Comparison of ENCODE assay signal across 1 cellular context in genomic region chr19:1837625-1838105, GRCh38.
TF ChIP-seq lines count a peak whose summit lies in the region.

No MANE protein-coding gene starts in this region.

TF ChIP-seq in HepG2, 621 proteins besides CTCF, POLR2A, EP300 and RAD21 (continued from another document and continues in another):
- TF ChIP-seq ZNF609 (CRISPR knock-in tag; IDR thresholded peaks at IDR 0.05; ENCODE audit: borderline replicate concordance) = no peak
- no peak for TF ChIP-seq ZNF451 (CRISPR knock-in tag; IDR thresholded peaks at IDR 0.05)
- TF ChIP-seq STAT5B (CRISPR knock-in tag; IDR thresholded peaks at IDR 0.05) = no peak
- TF ChIP-seq SNRNP70 (IDR thresholded peaks at IDR 0.05; ENCODE audit: low read depth, low read length) = no peak
- TF ChIP-seq ADNP (CRISPR knock-in tag; IDR thresholded peaks at IDR 0.05) = no peak
- TF ChIP-seq ZNF768 (CRISPR knock-in tag; IDR thresholded peaks at IDR 0.05) = 0 out of 2 replicates have a peak, but pooled peaks have one; percentile 43
- no peak for TF ChIP-seq HDAC2 (CRISPR knock-in tag; IDR thresholded peaks at IDR 0.05)
- no peak for TF ChIP-seq ZNF251 (CRISPR knock-in tag; IDR thresholded peaks at IDR 0.05)
- no peak for TF ChIP-seq ETV6 (CRISPR knock-in tag; conservative IDR thresholded peaks at IDR 0.05)
- TF ChIP-seq TAF15 (IDR thresholded peaks at IDR 0.05; ENCODE audit: low read depth, low read length, poor library complexity, severe bottlenecking) = no peak
- no peak for TF ChIP-seq ZNF720 (CRISPR knock-in tag; IDR thresholded peaks at IDR 0.05)
- no peak for TF ChIP-seq ATF6 (CRISPR knock-in tag; conservative IDR thresholded peaks at IDR 0.05)
- TF ChIP-seq SPEN (CRISPR knock-in tag; IDR thresholded peaks at IDR 0.05; ENCODE audit: low read depth) = no peak
- TF ChIP-seq TARDBP (CRISPR knock-in tag; IDR thresholded peaks at IDR 0.05) = no peak
- no peak for TF ChIP-seq ZC3H13 (CRISPR knock-in tag; IDR thresholded peaks at IDR 0.05)
- no peak for TF ChIP-seq ZC3H4 (CRISPR knock-in tag; IDR thresholded peaks at IDR 0.05; ENCODE audit: borderline replicate concordance)
- no peak for TF ChIP-seq NFAT5 (CRISPR knock-in tag; IDR thresholded peaks at IDR 0.05)
- no peak for TF ChIP-seq ZMAT5 (CRISPR knock-in tag; IDR thresholded peaks at IDR 0.05; ENCODE audit: borderline replicate concordance, low read depth)
- TF ChIP-seq CC2D1A (CRISPR knock-in tag; IDR thresholded peaks at IDR 0.05) = no peak
- TF ChIP-seq WIZ (CRISPR knock-in tag; IDR thresholded peaks at IDR 0.05) = no peak
- TF ChIP-seq PCBP1 (IDR thresholded peaks at IDR 0.05; ENCODE audit: borderline replicate concordance, low read depth, low read length) = 0 out of 2 replicates have a peak, but pooled peaks have one; percentile 27
- no peak for TF ChIP-seq BCL6 (CRISPR knock-in tag; IDR thresholded peaks at IDR 0.05)
- no peak for TF ChIP-seq MIER3 (CRISPR knock-in tag; IDR thresholded peaks at IDR 0.05; ENCODE audit: borderline replicate concordance)
- TF ChIP-seq ZNF207 (IDR thresholded peaks at IDR 0.05; ENCODE audit: borderline replicate concordance) = no peak
- no peak for TF ChIP-seq NR1H2 (CRISPR knock-in tag; IDR thresholded peaks at IDR 0.05; ENCODE audit: borderline replicate concordance, low read depth)
- no peak for TF ChIP-seq HOXA5 (CRISPR knock-in tag; IDR thresholded peaks at IDR 0.05)
- TF ChIP-seq HHEX (CRISPR knock-in tag; IDR thresholded peaks at IDR 0.05) = no peak
- peak; percentile 23; the same call in 1 of the 2 replicates for TF ChIP-seq MXD1 (CRISPR knock-in tag; IDR thresholded peaks at IDR 0.05)
- TF ChIP-seq ZNF552 (CRISPR knock-in tag; IDR thresholded peaks at IDR 0.05; ENCODE audit: borderline replicate concordance) = no peak
- TF ChIP-seq MYPOP (CRISPR knock-in tag; IDR thresholded peaks at IDR 0.05) = no peak
- TF ChIP-seq SSRP1 (CRISPR knock-in tag; IDR thresholded peaks at IDR 0.05) = no peak
- no peak for TF ChIP-seq HIVEP1 (CRISPR knock-in tag; IDR thresholded peaks at IDR 0.05)
- 0 out of 2 replicates have a peak, but pooled peaks have one; percentile 27 for TF ChIP-seq IKZF5 (CRISPR knock-in tag; IDR thresholded peaks at IDR 0.05)
- TF ChIP-seq ZNF260 (CRISPR knock-in tag; IDR thresholded peaks at IDR 0.05; ENCODE audit: borderline replicate concordance, low read depth) = no peak
- TF ChIP-seq ZNF296 (CRISPR knock-in tag; conservative IDR thresholded peaks at IDR 0.05) = no peak
- no peak for TF ChIP-seq AHR (CRISPR knock-in tag; IDR thresholded peaks at IDR 0.05)
- TF ChIP-seq REPIN1 (CRISPR knock-in tag; IDR thresholded peaks at IDR 0.05; ENCODE audit: borderline replicate concordance, low read depth) = peak; percentile 52; the same call in 1 of the 2 replicates
- TF ChIP-seq ZNF280B (CRISPR knock-in tag; IDR thresholded peaks at IDR 0.05; ENCODE audit: borderline replicate concordance) = no peak; the same call in 1 of the 2 replicates
- no peak for TF ChIP-seq NCOA5 (CRISPR knock-in tag; IDR thresholded peaks at IDR 0.05)
- TF ChIP-seq GABPB1 (CRISPR knock-in tag; IDR thresholded peaks at IDR 0.05) = peak; percentile 43; the same call in 1 of the 2 replicates
- no peak for TF ChIP-seq FOXJ3 (CRISPR knock-in tag; IDR thresholded peaks at IDR 0.05; ENCODE audit: borderline replicate concordance)
- no peak for TF ChIP-seq ZNF577 (CRISPR knock-in tag; IDR thresholded peaks at IDR 0.05; ENCODE audit: borderline replicate concordance, low read depth)
- TF ChIP-seq ZNF792 (CRISPR knock-in tag; IDR thresholded peaks at IDR 0.05) = no peak
- no peak for TF ChIP-seq AGO2 (optimal IDR thresholded peaks at IDR 0.05; ENCODE audit: low read depth, low read length)
- no peak for TF ChIP-seq KLF12 (CRISPR knock-in tag; IDR thresholded peaks at IDR 0.05; ENCODE audit: borderline replicate concordance)
- TF ChIP-seq ZNF460 (CRISPR knock-in tag; IDR thresholded peaks at IDR 0.05; ENCODE audit: borderline replicate concordance) = no peak
- no peak for TF ChIP-seq CENPBD1 (CRISPR knock-in tag; IDR thresholded peaks at IDR 0.05; ENCODE audit: borderline replicate concordance, low read depth)
- no peak for TF ChIP-seq ZSCAN30 (CRISPR knock-in tag; IDR thresholded peaks at IDR 0.05)
- TF ChIP-seq TBL1XR1 (IDR thresholded peaks at IDR 0.05; ENCODE audit: borderline replicate concordance, low read length, partially characterized antibody) = no peak
- TF ChIP-seq NFKBIZ (CRISPR knock-in tag; IDR thresholded peaks at IDR 0.05) = no peak
- TF ChIP-seq GMEB1 (CRISPR knock-in tag; IDR thresholded peaks at IDR 0.05; ENCODE audit: borderline replicate concordance) = no peak
